Comparison of ENCODE assay signal across 35 cellular contexts in the genomic region with DNA sequence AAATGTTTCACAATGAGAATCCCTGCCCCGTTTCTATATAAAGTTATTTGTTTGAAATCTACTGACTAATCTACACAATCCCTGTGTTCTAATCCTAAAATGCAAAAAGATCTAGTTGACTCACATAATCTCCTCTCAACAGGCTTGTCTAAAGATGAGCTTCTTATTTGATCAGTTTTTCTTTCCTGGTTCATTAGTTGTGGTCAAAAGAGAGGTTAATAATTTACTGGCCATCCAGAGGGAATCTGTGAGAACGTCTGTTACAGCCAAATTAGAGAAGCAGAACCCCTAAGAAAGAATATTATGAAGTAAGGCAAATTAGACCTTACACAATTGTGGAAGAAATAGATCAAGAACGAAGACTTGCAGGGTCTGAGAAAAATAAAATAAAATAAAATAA.
"Had no signal": no experiment of that assay in that cellular context is flagged by ENCODE, and none has a peak within 500 bp of the region (broad histone marks: within the 10 kb centered on the region; RNA-seq: fewer than 3 reads in every experiment).

No MANE protein-coding gene starts in this region.

- ATAC-seq: activated CD8-positive, alpha-beta memory T cell treated with anti-CD3 and anti-CD28 coated beads, Interleukin-2, amount 10 ng/mL, durations not matched to agents 7 days and 5 days; Panc1 had no signal

- H3K27ac ChIP-seq: ascending aorta, cardiac muscle cell, SJCRH30, SK-N-MC, WERI-Rb-1 had no signal

- H3K27me3 ChIP-seq: ascending aorta, SJCRH30 had no signal

- DNase-seq: activated CD4-positive, alpha-beta memory T cell treated with anti-CD3 and anti-CD28 coated beads, Interleukin-2, amount 10 ng/mL, durations not matched to agents 7 days and 5 days; activated CD4-positive, alpha-beta T cell treated with anti-CD3 and anti-CD28 coated beads for 1 hour; activated CD4-positive, alpha-beta T cell treated with anti-CD3 and anti-CD28 coated beads for 48 hours; activated CD4-positive, CD25-positive, alpha-beta regulatory T cell; activated CD8-positive, alpha-beta memory T cell treated with anti-CD3 and anti-CD28 coated beads for 24 hours; activated CD8-positive, alpha-beta memory T cell treated with anti-CD3 and anti-CD28 coated beads, Interleukin-2, amount 10 ng/mL, durations not matched to agents 7 days and 5 days; activated CD8-positive, alpha-beta memory T cell treated with anti-CD3 and anti-CD28 coated beads, Interleukin-2, amount 50 U/mL, for 48 hours; activated gamma-delta T cell; activated naive CD4-positive, alpha-beta T cell treated with Interleukin-2 at 50 U/mL for 16 hours; activated naive CD8-positive, alpha-beta T cell treated with anti-CD3 and anti-CD28 coated beads, Interleukin-2, amount 10 ng/mL, durations not matched to agents 7 days and 5 days; activated T-cell treated with anti-CD3 and anti-CD28 coated beads, Interleukin-2, amount 50 U/mL, for 1 hour; amygdala; MM.1S; MV-4-11; NCI-H1092; NCI-H146; NCI-H187; NCI-H2029 treated with DMSO at 0.1 percent for 48 hours; NCI-H2171 treated with DMSO at 0.1 percent for 48 hours; NCI-H2227 treated with DMSO at 0.1 percent for 48 hours; NCI-H446; NCI-H510A treated with DMSO at 0.1 percent for 48 hours; NCI-H526 treated with DMSO at 0.1 percent for 48 hours; NCI-H774; SHP77; SJCRH30; T1000; WERI-Rb-1 had no signal

- H3K9me3 Mint-ChIP-seq: activated naive CD4-positive, alpha-beta T cell treated with anti-CD3 and anti-CD28 coated beads, Interleukin-2, amount 50 U/mL, for 24 hours had no signal

- H3K4me1 Mint-ChIP-seq: activated CD4-positive, alpha-beta memory T cell treated with anti-CD3 and anti-CD28 coated beads, Interleukin-2, amount 10 ng/mL, durations not matched to agents 7 days and 5 days; activated CD8-positive, alpha-beta memory T cell treated with anti-CD3 and anti-CD28 coated beads, Interleukin-2, amount 10 ng/mL, durations not matched to agents 7 days and 5 days; activated naive CD4-positive, alpha-beta T cell treated with anti-CD3 and anti-CD28 coated beads, Interleukin-2, amount 50 U/mL, for 24 hours; activated naive CD8-positive, alpha-beta T cell treated with anti-CD3 and anti-CD28 coated beads, Interleukin-2, amount 10 ng/mL, durations not matched to agents 7 days and 5 days; central memory CD8-positive, alpha-beta T cell had no signal

- H3K4me1 ChIP-seq: ascending aorta, SJCRH30 had no signal

- H3K36me3 Mint-ChIP-seq: activated CD8-positive, alpha-beta memory T cell treated with anti-CD3 and anti-CD28 coated beads, Interleukin-2, amount 10 ng/mL, durations not matched to agents 7 days and 5 days; activated naive CD4-positive, alpha-beta T cell treated with anti-CD3 and anti-CD28 coated beads, Interleukin-2, amount 50 U/mL, for 24 hours; activated naive CD8-positive, alpha-beta T cell treated with anti-CD3 and anti-CD28 coated beads, Interleukin-2, amount 10 ng/mL, durations not matched to agents 7 days and 5 days had no signal

- H3K27me3 Mint-ChIP-seq: activated CD4-positive, alpha-beta memory T cell treated with anti-CD3 and anti-CD28 coated beads, Interleukin-2, amount 10 ng/mL, durations not matched to agents 7 days and 5 days; activated CD8-positive, alpha-beta memory T cell treated with anti-CD3 and anti-CD28 coated beads, Interleukin-2, amount 10 ng/mL, durations not matched to agents 7 days and 5 days; activated naive CD4-positive, alpha-beta T cell treated with anti-CD3 and anti-CD28 coated beads, Interleukin-2, amount 50 U/mL, for 24 hours; activated naive CD8-positive, alpha-beta T cell treated with anti-CD3 and anti-CD28 coated beads, Interleukin-2, amount 10 ng/mL, durations not matched to agents 7 days and 5 days; central memory CD8-positive, alpha-beta T cell had no signal

- H3K4me3 Mint-ChIP-seq: activated CD4-positive, alpha-beta memory T cell treated with anti-CD3 and anti-CD28 coated beads, Interleukin-2, amount 10 ng/mL, durations not matched to agents 7 days and 5 days; activated CD8-positive, alpha-beta memory T cell treated with anti-CD3 and anti-CD28 coated beads, Interleukin-2, amount 10 ng/mL, durations not matched to agents 7 days and 5 days; activated naive CD4-positive, alpha-beta T cell treated with anti-CD3 and anti-CD28 coated beads, Interleukin-2, amount 50 U/mL, for 24 hours; activated naive CD8-positive, alpha-beta T cell treated with anti-CD3 and anti-CD28 coated beads, Interleukin-2, amount 10 ng/mL, durations not matched to agents 7 days and 5 days; central memory CD8-positive, alpha-beta T cell had no signal

- H3K4me3 ChIP-seq: ascending aorta, cardiac muscle cell, SJCRH30, SK-N-MC had no signal

- H3K27ac Mint-ChIP-seq: activated CD4-positive, alpha-beta memory T cell treated with anti-CD3 and anti-CD28 coated beads, Interleukin-2, amount 10 ng/mL, durations not matched to agents 7 days and 5 days; activated CD8-positive, alpha-beta memory T cell treated with anti-CD3 and anti-CD28 coated beads, Interleukin-2, amount 10 ng/mL, durations not matched to agents 7 days and 5 days; activated naive CD4-positive, alpha-beta T cell treated with anti-CD3 and anti-CD28 coated beads, Interleukin-2, amount 50 U/mL, for 24 hours; activated naive CD8-positive, alpha-beta T cell treated with anti-CD3 and anti-CD28 coated beads, Interleukin-2, amount 10 ng/mL, durations not matched to agents 7 days and 5 days; activated T-helper 2 cell treated with anti-CD3 and anti-CD28 coated beads, Interferon-gamma antibody, Interleukin-2, Interleukin-4, amounts not matched to agents 10 μg/mL and 5 μg/mL and 100 μg/mL, durations not matched to agents 14 hours and 24 hours and 36 hours had no signal

- H3K36me3 ChIP-seq: ascending aorta, cardiac muscle cell, SJCRH30, WERI-Rb-1 had no signal
